In the genomic region with DNA sequence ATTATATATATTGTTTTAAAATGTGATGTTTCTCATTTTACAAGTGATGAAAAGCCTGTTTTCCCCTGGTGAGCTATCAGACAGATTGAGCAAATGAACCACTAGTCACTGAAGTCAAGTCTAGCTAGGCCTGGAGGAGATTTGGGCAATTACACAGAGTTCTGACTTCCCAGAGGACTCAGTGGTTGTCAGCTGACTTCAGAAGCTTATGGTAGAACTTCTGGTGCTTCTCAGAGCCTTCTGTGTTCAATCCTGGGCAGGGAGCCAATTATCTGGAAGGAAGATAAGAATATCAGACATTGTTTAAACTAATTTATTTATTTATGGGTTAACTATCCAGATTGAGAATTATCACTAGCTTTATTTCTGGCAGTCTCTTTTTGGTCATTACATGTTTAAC, we compare ENCODE assay signal across 20 cellular contexts. TPM values are rescaled to one million over a fixed set of nuclear protein-coding genes. Genes with fewer than 3 reads are reported as not detected.
DNase-seq lines count a peak whose midpoint lies in the region; ATAC-seq and TF ChIP-seq lines count a peak whose summit lies in the region.
"Had no signal": no experiment of that assay in that cellular context is flagged by ENCODE, and none has a peak within 500 bp of the region (broad histone marks: within the 10 kb centered on the region; RNA-seq: fewer than 3 reads in every experiment).

No MANE protein-coding gene starts in this region.

- H3K4me2 ChIP-seq in SK-N-SH, result no peak overlapping the region
- H3K4me2 ChIP-seq: smooth muscle cell had no signal

- no peaks in the 10 kb centered on the region for H3K4me1 Mint-ChIP-seq in chondrocyte (ENCODE audit: low read depth)
- H3K4me1 Mint-ChIP-seq: activated T-helper 17 cell treated with anti-CD3 and anti-CD28 coated beads, Interleukin-2, amount 50 U/mL, for 72 hours had no signal

- H4K20me1 ChIP-seq in SK-N-SH (ENCODE audit: insufficient read depth), result no peaks in the 10 kb centered on the region

- POLR2A ChIA-PET in SK-N-SH (lab: Yijun Ruan, JAX), result no interaction called here

- no peak for TF ChIP-seq RAD21 in SK-N-SH (IDR thresholded peaks at IDR 0.05; ENCODE audit: low read length)

- ATAC-seq in left cardiac atrium (peak; percentile 50 to 97), aorta (ENCODE audit: low FRiP score) (no peak), right lobe of liver (no peak)
- ATAC-seq: activated T-helper 17 cell treated with anti-CD3 and anti-CD28 coated beads, Interleukin-2, amount 50 U/mL, for 72 hours; HCT116; PC-3 had no signal

- H3K9me3 Mint-ChIP-seq in chondrocyte (ENCODE audit: low read depth), result peaks cover 3% of the 10 kb centered on the region

- H3K9me3 ChIP-seq in left ventricle myocardium inferior (replicated peaks) (no peaks in the 10 kb centered on the region), SK-N-SH (no peaks in the 10 kb centered on the region), aorta (ENCODE audit: control insufficient read depth, low read length) (no peaks in the 10 kb centered on the region), right lobe of liver (no peaks in the 10 kb centered on the region)
- H3K9me3 ChIP-seq: Caco-2 had no signal

- H3K27ac ChIP-seq in left ventricle myocardium inferior (replicated peaks), result no peak overlapping the region
- H3K27ac ChIP-seq in SK-N-SH (ENCODE audit: low read depth in 2 of 2, low read length in 1 of 2), result no peak overlapping the region; a peak in 1 of 4 replicates
- H3K27ac ChIP-seq in aorta (ENCODE audit: low read depth in 1 of 2, low read length in 2 of 2), result peak overlapping the region; percentile 57 to 72
- no peak overlapping the region for H3K27ac ChIP-seq in right lobe of liver
- H3K27ac ChIP-seq: WERI-Rb-1 had no signal

- H3K27ac Mint-ChIP-seq in chondrocyte (ENCODE audit: unreplicated experiment), result no peak overlapping the region
- H3K27ac Mint-ChIP-seq: activated T-helper 17 cell treated with anti-CD3 and anti-CD28 coated beads, Interleukin-2, amount 50 U/mL, for 72 hours had no signal

- H3K36me3 ChIP-seq in left ventricle myocardium inferior (no peaks in the 10 kb centered on the region), SK-N-SH (replicated peaks in 1 of 2; ENCODE audit: control insufficient read depth in 1 of 2, insufficient read depth in 2 of 2, low read length in 1 of 2) (no peaks in the 10 kb centered on the region), aorta (ENCODE audit: control insufficient read depth in 1 of 2, insufficient read depth in 2 of 2, low read length in 1 of 2) (no peaks in the 10 kb centered on the region), right lobe of liver (no peaks in the 10 kb centered on the region)
- H3K36me3 ChIP-seq: WERI-Rb-1 had no signal

- H3K4me1 ChIP-seq in left ventricle myocardium inferior (peaks cover 5% of the 10 kb centered on the region), SK-N-SH (ENCODE audit: control insufficient read depth in 1 of 2, insufficient read depth in 2 of 2, low read depth in 1 of 2, low read length in 1 of 2) (peaks cover 0 to 5% of the 10 kb centered on the region in 2 experiments; a peak in 2 of 4 replicates), aorta (ENCODE audit: control insufficient read depth in 1 of 2, insufficient read depth in 2 of 2, low read length in 2 of 2) (no peaks in the 10 kb centered on the region), right lobe of liver (peaks cover 0 to 6% (median 0%) of the 10 kb centered on the region in 4 donors)
- H3K4me1 ChIP-seq: Caco-2 had no signal

- H3K9ac ChIP-seq in SK-N-SH, result no peak overlapping the region

- H3K27me3 ChIP-seq in left ventricle myocardium inferior (ENCODE audit: low read depth), result no peaks in the 10 kb centered on the region
- no peaks in the 10 kb centered on the region for H3K27me3 ChIP-seq in SK-N-SH (ENCODE audit: insufficient read depth)
- no peaks in the 10 kb centered on the region for H3K27me3 ChIP-seq in aorta (ENCODE audit: control insufficient read depth in 1 of 2, insufficient read depth in 2 of 2, low read length in 1 of 2)
- no peaks in the 10 kb centered on the region for H3K27me3 ChIP-seq in right lobe of liver

- H3F3A ChIP-seq in SK-N-SH (replicated peaks; ENCODE audit: insufficient read depth), result no peaks in the 10 kb centered on the region

- CTCF ChIA-PET in SK-N-SH (lab: Yijun Ruan, JAX), result no interaction called here

- H3K4me3 ChIP-seq in left ventricle myocardium inferior (no peak overlapping the region), SK-N-SH (ENCODE audit: low read depth in 2 of 2, low read length in 1 of 2) (no peak overlapping the region), aorta (ENCODE audit: low read length in 2 of 2) (no peak overlapping the region), right lobe of liver (no peak overlapping the region)
- H3K4me3 ChIP-seq: smooth muscle cell had no signal

- H3K36me3 Mint-ChIP-seq in chondrocyte (ENCODE audit: low read depth), result no peaks in the 10 kb centered on the region

- no peak for TF ChIP-seq POLR2A in right lobe of liver (IDR thresholded peaks at IDR 0.05)

- H3K4me3 Mint-ChIP-seq in chondrocyte (ENCODE audit: unreplicated experiment), result no peak overlapping the region
- H3K4me3 Mint-ChIP-seq: activated T-helper 17 cell treated with anti-CD3 and anti-CD28 coated beads, Interleukin-2, amount 50 U/mL, for 72 hours had no signal

- H2AFZ ChIP-seq in SK-N-SH (ENCODE audit: low read depth), result no peak overlapping the region

- H3K9me2 ChIP-seq in SK-N-SH, result no peaks in the 10 kb centered on the region

- TF ChIP-seq EP300 in SK-N-SH (IDR thresholded peaks at IDR 0.05; ENCODE audit: borderline replicate concordance in 1 of 2, low read depth in 1 of 2, low read length in 1 of 2), result peak in 1 of 2 experiments; percentile 42; a peak in 1 of 4 replicates

- TF ChIP-seq CTCF in left ventricle myocardium inferior (IDR thresholded peaks at IDR 0.05; ENCODE audit: borderline replicate concordance) (no peak), SK-N-SH (IDR thresholded peaks at IDR 0.05) (no peak), chondrocyte (IDR thresholded peaks at IDR 0.05) (no peak), right lobe of liver (IDR thresholded peaks at IDR 0.05) (no peak)

- DNase-seq in left cardiac atrium (no peak), left ventricle myocardium inferior (no peak), SK-N-SH (peak; percentile 8), globus pallidus (ENCODE audit: low spot score) (peak; percentile 60), aorta (no peak), T1000 (lab: John Stamatoyannopoulos, UW) (no peak), chondrocyte (ENCODE audit: low spot score) (no peak), right lobe of liver (no peak)
- DNase-seq: activated CD8-positive, alpha-beta memory T cell treated with anti-CD3 and anti-CD28 coated beads for 24 hours; amniotic stem cell; Caco-2; GF-D8; NCI-H345; PC-3; stimulated activated naive CD4-positive, alpha-beta T cell; SW 1271; WERI-Rb-1 had no signal

- intact Hi-C loops in left cardiac atrium (cut with DNase I), result no loop called here
- intact Hi-C loops in left ventricle myocardium inferior (cut with micrococcal nuclease), result no loop called here
- intact Hi-C loops in aorta (cut with DNase I), result loop anchor here in 1 of 2 donors (5.0 kb wide), 1 partner anchor 126 kb away; no protein-coding TSS in a partner anchor
- intact Hi-C loops in right lobe of liver (cut with DNase I), result no loop called here

- no peaks in the 10 kb centered on the region for H3K27me3 Mint-ChIP-seq in chondrocyte (ENCODE audit: low read depth)
- H3K27me3 Mint-ChIP-seq: activated T-helper 17 cell treated with anti-CD3 and anti-CD28 coated beads, Interleukin-2, amount 50 U/mL, for 72 hours had no signal

- H3K79me2 ChIP-seq in SK-N-SH (ENCODE audit: insufficient read depth), result no peaks in the 10 kb centered on the region

TF ChIP-seq in SK-N-SH, 30 proteins besides CTCF, POLR2A, EP300 and RAD21:
- TF ChIP-seq YY1 (IDR thresholded peaks at IDR 0.05; ENCODE audit: low read depth) (no peak), RCOR1 (IDR thresholded peaks at IDR 0.05; ENCODE audit: low read length) (peak; percentile 49; the same call in 1 of the 2 replicates), RFX5 (IDR thresholded peaks at IDR 0.05; ENCODE audit: low read length) (no peak), MXI1 (IDR thresholded peaks at IDR 0.05; ENCODE audit: low read depth, low read length) (no peak), TEAD4 (IDR thresholded peaks at IDR 0.05; ENCODE audit: borderline replicate concordance, insufficient read depth) (no peak), GATA2 (CRISPR knock-in tag; IDR thresholded peaks at IDR 0.05) (no peak), GABPA (IDR thresholded peaks at IDR 0.05; ENCODE audit: low read depth) (no peak), NFIC (IDR thresholded peaks at IDR 0.05; ENCODE audit: borderline replicate concordance) (peak; percentile 15; the same call in 1 of the 2 replicates), POLR2AphosphoS5 (IDR thresholded peaks at IDR 0.05; ENCODE audit: low read depth, low read length) (no peak)

RNA-seq across cellular contexts. Expression of gene NAALADL2, which starts 37.7 kb away (rescaled TPM):
- total RNA-seq in left cardiac atrium (1 to 10 TPM; 7.4 to 9.6 TPM), left ventricle myocardium inferior (5.8 TPM), aorta (10 to 100 TPM; 19.0 to 29.8 TPM), chondrocyte (5.1 to 19.8 TPM (median 8.0 TPM) in 3 replicates), right lobe of liver (1 to 10 TPM in 5 of 6 experiments, under 1 TPM in 1; 0.86 to 4.9 (median 3.2) TPM)
- polyA plus RNA-seq in SK-N-SH (2012; rRNA removed) (0.97 and 1.2 TPM in 2 replicates), aorta (1 to 10 TPM; 4.3 to 4.7 TPM)
- 1.8 and 2.4 TPM in 2 replicates for polyA plus RNA-seq in SK-N-SH (2012; cell fraction: cytosol; rRNA removed)
- polyA plus RNA-seq in SK-N-SH (2012; cell fraction: nucleus; rRNA removed), result 0.20 and 3.1 TPM in 2 replicates
- total RNA-seq: activated T-helper 17 cell treated with anti-CD3 and anti-CD28 coated beads, Interleukin-2, amount 50 U/mL, for 72 hours had no signal

Comparison
In these comparisons a context has a peak if more than half of its experiments do, and no peak if none do; other contexts are left out.
1. ATAC-seq: peak in left cardiac atrium (2 of 2); none in aorta (single experiment) and right lobe of liver (0 of 4).
2. DNase-seq: peak in SK-N-SH (single experiment) and globus pallidus (single experiment); none in left cardiac atrium (single experiment), left ventricle myocardium inferior (single experiment), aorta (0 of 2), T1000 (single experiment), chondrocyte (single experiment) and right lobe of liver (0 of 3).
3. H3K27ac ChIP-seq: peak in aorta (2 of 2); none in left ventricle myocardium inferior (single experiment), SK-N-SH (0 of 2) and right lobe of liver (0 of 3).